In genomic region chr9:34124923-34125322, GRCh38 we compare ENCODE assay signal across 9 cellular contexts. TPM values are rescaled to one million over a fixed set of nuclear protein-coding genes. Genes with fewer than 3 reads are reported as not detected.
DNase-seq lines count a peak whose midpoint lies in the region; ATAC-seq and TF ChIP-seq lines count a peak whose summit lies in the region.
"Had no signal": no experiment of that assay in that cellular context is flagged by ENCODE, and none has a peak within 500 bp of the region (broad histone marks: within the 10 kb centered on the region; RNA-seq: fewer than 3 reads in every experiment).

No MANE protein-coding gene starts in this region.

- ATAC-seq in PC-3 = no peak
- no peak for ATAC-seq in HG02884 (IDR thresholded peaks at IDR 0.05; ENCODE audit: unreplicated experiment)
- no peak for ATAC-seq in GM21786 (IDR thresholded peaks at IDR 0.05; ENCODE audit: unreplicated experiment)

- H3K27me3 ChIP-seq in PC-3 (ENCODE audit: low read length) (no peaks in the 10 kb centered on the region), esophagus (ENCODE audit: control insufficient read depth in 1 of 2, insufficient read depth in 2 of 2, low read length in 2 of 2) (no peaks in the 10 kb centered on the region)

- H3K36me3 ChIP-seq in PC-3 (ENCODE audit: low read depth, low read length) = peaks cover 11% of the 10 kb centered on the region; the same call in 1 of the 2 replicates
- H3K36me3 ChIP-seq in esophagus (ENCODE audit: control insufficient read depth in 2 of 2, insufficient read depth in 2 of 2, low read length in 1 of 2) = no peaks in the 10 kb centered on the region

- BruUV-seq in PC-3 (replicated peaks; lab: Mats Ljungman, UMichigan) = no TSS peak

- no peaks in the 10 kb centered on the region for H3K9me3 ChIP-seq in PC-3 (ENCODE audit: low read length)
- H3K9me3 ChIP-seq in esophagus (ENCODE audit: control insufficient read depth in 2 of 2, insufficient read depth in 1 of 2, low read depth in 1 of 2, low read length in 1 of 2) = no peaks in the 10 kb centered on the region

- WGBS in esophagus, 2 donors = 26 to 30% methylated on average over 6 of the region's 6 CpGs

- POLR2A ChIA-PET in PC-3 (lab: Charles Lee; ENCODE audit: unreplicated experiment) = no interaction called here

- DNase-seq in PC-3 (peak; percentile 9), retinal pigment epithelial cell (ENCODE audit: low read depth) (no peak), ecto neural progenitor cell (ENCODE audit: low spot score) (no peak)
- DNase-seq in activated effector memory CD4-positive, alpha-beta T cell treated with anti-CD3 and anti-CD28 coated beads, Interleukin-2, amount 50 U/mL, for 16 hours = no peak
- DNase-seq: NCI-H1105 treated with DMSO at 0.1 percent for 48 hours had no signal

- H3K4me2 ChIP-seq in PC-3 (ENCODE audit: low read length) = peak overlapping the region; percentile 99

- no peaks in the 10 kb centered on the region for H3K9me2 ChIP-seq in PC-3 (replicated peaks; ENCODE audit: low read length)

- TF ChIP-seq CTCF in GM12875 (IDR thresholded peaks at IDR 0.05; ENCODE audit: borderline replicate concordance, insufficient read depth, low read depth, low read length) (no peak), PC-3 (conservative IDR thresholded peaks at IDR 0.05; ENCODE audit: low read depth, low read length) (no peak), retinal pigment epithelial cell (conservative IDR thresholded peaks at IDR 0.05; ENCODE audit: low read depth, low read length) (no peak)

- H3F3A ChIP-seq in PC-3 (ENCODE audit: low read length, unreplicated experiment) = no peaks in the 10 kb centered on the region

- no peak overlapping the region for H2AFZ ChIP-seq in PC-3 (ENCODE audit: low read length)

- peak overlapping the region; percentile 74 for H3K4me3 ChIP-seq in GM12875 (ENCODE audit: low read depth, low read length)
- H3K4me3 ChIP-seq in PC-3 (ENCODE audit: low read length) = peak overlapping the region; percentile 78
- H3K4me3 ChIP-seq in esophagus (ENCODE audit: low read depth in 1 of 2, low read length in 2 of 2) = peak overlapping the region; percentile 22 to 99
- peak overlapping the region; percentile 96 for H3K4me3 ChIP-seq in retinal pigment epithelial cell (ENCODE audit: low read length)

- H4K20me1 ChIP-seq in PC-3 (ENCODE audit: low read length) = peaks cover 10% of the 10 kb centered on the region; the same call in 1 of the 2 replicates

- peaks cover 62% of the 10 kb centered on the region for H3K79me2 ChIP-seq in PC-3 (ENCODE audit: low read length)

- H3K27ac ChIP-seq in PC-3 (ENCODE audit: low read length) (no peak overlapping the region; the same call in 1 of the 2 replicates), esophagus (ENCODE audit: low read depth in 2 of 2, low read length in 1 of 2) (peak overlapping the region; percentile 65 to 82)

- intact Hi-C loops in PC-3 (cut with micrococcal nuclease) = loop anchor here (5.0 kb wide), 1 partner anchor 52 kb away; the partner anchor contains the start of gene UBAP1

- H3K4me1 ChIP-seq in PC-3 (ENCODE audit: insufficient read depth, low read length) (peaks cover 14% of the 10 kb centered on the region), esophagus (ENCODE audit: control insufficient read depth in 2 of 2, insufficient read depth in 2 of 2, low read length in 1 of 2) (peaks cover 0 to 6% of the 10 kb centered on the region in 2 donors)

- CTCF ChIA-PET in PC-3 (lab: Charles Lee) = no interaction called here

- H3K9ac ChIP-seq in PC-3 (ENCODE audit: low read length) = peak overlapping the region; percentile 87; the same call in 1 of the 2 replicates

RNA-seq across cellular contexts. Expression of gene DCAF12, which starts 1.6 kb away (rescaled TPM):
- 12.9 and 16.1 TPM in 2 replicates for total RNA-seq in PC-3 (2014; rRNA removed)
- 10 to 100 TPM; 19.6 to 22.8 TPM for polyA plus RNA-seq in esophagus

RNA-seq across cellular contexts. Expression of gene UBAP1, which starts 53.9 kb away (rescaled TPM):
- total RNA-seq in PC-3 (2014; rRNA removed) = 15.2 and 16.5 TPM in 2 replicates
- 10 to 100 TPM; 58.2 to 59.6 TPM for polyA plus RNA-seq in esophagus
